8 cellular contexts compared by ENCODE assay signal in genomic region chr20:36467076-36467999, GRCh38.
DNase-seq lines count a peak whose midpoint lies in the region; ATAC-seq, FAIRE-seq and TF ChIP-seq lines count a peak whose summit lies in the region.

No MANE protein-coding gene starts in this region.

- no peak overlapping the region for H2AFZ ChIP-seq in astrocyte (ENCODE audit: low read depth, low read length)

- peaks cover 54% of the 10 kb centered on the region for H3K4me1 ChIP-seq in RWPE2 (ENCODE audit: insufficient read depth, poor library complexity, severe bottlenecking)
- H3K4me1 ChIP-seq in astrocyte (ENCODE audit: insufficient read depth, low read length) = peaks cover 69% of the 10 kb centered on the region

- H3K4me1 Mint-ChIP-seq in astrocyte (ENCODE audit: low read depth, unreplicated experiment) (peaks cover 51% of the 10 kb centered on the region), immature natural killer cell (peaks cover 84 to 85% of the 10 kb centered on the region in 2 donors)

- no peaks in the 10 kb centered on the region for H3K9me3 Mint-ChIP-seq in astrocyte (ENCODE audit: unreplicated experiment)
- H3K9me3 Mint-ChIP-seq in immature natural killer cell = no peaks in the 10 kb centered on the region

- no peak for FAIRE-seq in astrocyte (lab: Jason Lieb, UNC)

- TF ChIP-seq CTCF in RWPE2 (IDR thresholded peaks at IDR 0.05; ENCODE audit: poor library complexity, severe bottlenecking) (no peak), astrocyte (IDR thresholded peaks at IDR 0.05; ENCODE audit: insufficient read depth, low read depth, low read length) (no peak)

- H3K4me3 Mint-ChIP-seq in astrocyte (ENCODE audit: unreplicated experiment) (peak overlapping the region; percentile 75), immature natural killer cell (peak overlapping the region; percentile 5 to 81 (median 33))

- peak; percentile 30 for ATAC-seq in HG02610 (IDR thresholded peaks at IDR 0.05; ENCODE audit: unreplicated experiment)
- ATAC-seq in RWPE2 (ENCODE audit: low read depth) = peak; percentile 35
- no peak for ATAC-seq in HG02981 (IDR thresholded peaks at IDR 0.05; ENCODE audit: unreplicated experiment)

- peak overlapping the region; percentile 80 for H3K27ac ChIP-seq in RWPE2 (ENCODE audit: poor library complexity, severe bottlenecking)
- peak overlapping the region; percentile 19 for H3K27ac ChIP-seq in astrocyte (ENCODE audit: low read depth, low read length)

- DNase-seq in AG08395 (ENCODE audit: low spot score) (peak; percentile 54), RWPE2 (ENCODE audit: low spot score) (peak; percentile 84), astrocyte (ENCODE audit: low read depth) (no peak), immature natural killer cell (peak in 1 of 3 donors; percentile 19), erythroblast (lab: John Stamatoyannopoulos, UW) (no peak)
- DNase-seq in stimulated activated CD8-positive, alpha-beta memory T cell treated with anti-CD3 and anti-CD28 coated beads, Interleukin-4, amount 100 ng/mL, for 48 hours = peak; percentile 51

- H3K79me2 ChIP-seq in astrocyte (ENCODE audit: insufficient read depth, low read length) = peaks cover 98% of the 10 kb centered on the region

- H3K27me3 Mint-ChIP-seq in astrocyte (ENCODE audit: low read depth, unreplicated experiment) (no peaks in the 10 kb centered on the region), immature natural killer cell (ENCODE audit: low read depth in 3 of 3) (peaks cover 2 to 9% (median 9%) of the 10 kb centered on the region in 3 donors)

- H3K4me3 ChIP-seq in RWPE2 (ENCODE audit: severe bottlenecking) (no peak overlapping the region), astrocyte (ENCODE audit: insufficient read depth, low read depth, low read length) (no peak overlapping the region)

- H4K20me1 ChIP-seq in astrocyte (ENCODE audit: insufficient read depth, low read length) = peaks cover 98% of the 10 kb centered on the region

- H3K36me3 Mint-ChIP-seq in astrocyte (ENCODE audit: low read depth, unreplicated experiment) (peaks cover 12% of the 10 kb centered on the region), immature natural killer cell (no peaks in the 10 kb centered on the region)

- peaks cover 35% of the 10 kb centered on the region for H3K36me3 ChIP-seq in RWPE2 (ENCODE audit: low read depth)
- peaks cover 3% of the 10 kb centered on the region for H3K36me3 ChIP-seq in astrocyte (ENCODE audit: insufficient read depth, low read length)

- no peaks in the 10 kb centered on the region for H3K9me3 ChIP-seq in RWPE2 (ENCODE audit: severe bottlenecking)
- no peaks in the 10 kb centered on the region for H3K9me3 ChIP-seq in astrocyte (ENCODE audit: insufficient read depth, low read depth, low read length)

- no peak for TF ChIP-seq POLR2A in erythroblast (IDR thresholded peaks at IDR 0.05; ENCODE audit: low read length)

- H3K4me2 ChIP-seq in astrocyte (ENCODE audit: low read length) = peak overlapping the region; percentile 94

- H3K27ac Mint-ChIP-seq in astrocyte (ENCODE audit: unreplicated experiment) (peak overlapping the region; percentile 74), immature natural killer cell (peak overlapping the region; percentile 77 to 92 (median 87))

- H3K9ac ChIP-seq in astrocyte (ENCODE audit: low read length) = peak overlapping the region; percentile 71

- H3K27me3 ChIP-seq in RWPE2 (ENCODE audit: insufficient read depth, poor library complexity, severe bottlenecking) (no peaks in the 10 kb centered on the region), astrocyte (ENCODE audit: insufficient read depth, low read length) (no peaks in the 10 kb centered on the region)

Comparison
In these comparisons a context has a peak if more than half of its experiments do, and no peak if none do; other contexts are left out.
1. DNase-seq: peak in AG08395 (single experiment), RWPE2 (single experiment) and stimulated activated CD8-positive, alpha-beta memory T cell treated with anti-CD3 and anti-CD28 coated beads, Interleukin-4, amount 100 ng/mL, for 48 hours (single experiment); none in astrocyte (single experiment) and erythroblast (0 of 2).